Comparison of ENCODE assay signal across 22 cellular contexts in genomic region chr6:23591761-23592160, GRCh38.
"Had no signal": no experiment of that assay in that cellular context is flagged by ENCODE, and none has a peak within 500 bp of the region (broad histone marks: within the 10 kb centered on the region; RNA-seq: fewer than 3 reads in every experiment).

No MANE protein-coding gene starts in this region.

- H3K27me3 ChIP-seq: foreskin keratinocyte, hepatocyte, spleen, tibial artery, upper lobe of right lung had no signal

- ATAC-seq: foreskin keratinocyte; left lobe of liver; natural killer cell treated with Interleukin-12 subunit alpha and Interleukin-12 subunit beta and Interleukin-15 and Interleukin-18, amount 100 ng/mL, for 72 hours; sciatic nerve; stimulated activated memory B cell treated with anti-CD40 and anti-IgM and Interleukin-4, amounts not matched to agents 10 μg/mL and 1 μg/mL and 100 μg/mL, for 72 hours; upper lobe of right lung had no signal

- H3K9ac ChIP-seq: parathyroid adenoma had no signal

- H3K79me2 ChIP-seq: hepatocyte, parathyroid adenoma had no signal

- H3K36me3 ChIP-seq: prostate gland, spleen, tibial artery, upper lobe of right lung had no signal

- H3K4me3 ChIP-seq: hepatocyte, prostate gland, spleen, tibial artery, upper lobe of right lung had no signal

- DNase-seq: cerebellar nuclear complex; erythroblast; foreskin keratinocyte; head of caudate nucleus; islet precursor cell; mammary epithelial cell; spleen; stimulated activated CD4-positive, alpha-beta T cell treated with anti-CD3 and anti-CD28 coated beads, Interleukin-15, amount 100 ng/mL, for 24 hours; stimulated activated CD4-positive, alpha-beta T cell treated with anti-CD3 and anti-CD28 coated beads, Interleukin-1b, Interleukin-23, amount 100 ng/mL, for 48 hours; stimulated activated CD4-positive, alpha-beta T cell treated with anti-CD3 and anti-CD28 coated beads, Interleukin-4, amount 100 ng/mL, for 24 hours; tibial artery; upper lobe of right lung had no signal

- H3K4me1 Mint-ChIP-seq: stimulated activated memory B cell treated with anti-CD40 and anti-IgM and Interleukin-4, amounts not matched to agents 10 μg/mL and 1 μg/mL and 100 μg/mL, for 72 hours had no signal

- H3K27ac Mint-ChIP-seq: dendritic cell treated with granulocyte-macrophage colony-stimulating factor and Interleukin-4, amounts not matched to agents 40 ng/mL and 50 ng/mL, for 4 days; mesothelial cell of epicardium; natural killer cell treated with Interleukin-12 subunit alpha and Interleukin-12 subunit beta and Interleukin-15 and Interleukin-18, amount 100 ng/mL, for 72 hours; stimulated activated memory B cell treated with anti-CD40 and anti-IgM and Interleukin-4, amounts not matched to agents 10 μg/mL and 1 μg/mL and 100 μg/mL, for 72 hours; stimulated activated naive CD8-positive, alpha-beta T cell treated with anti-CD3 and anti-CD28 coated beads, Interleukin-15, Interleukin-2, amounts not matched to agents 100 ng/mL and 50 ng/mL, for 24 hours had no signal

- H3K4me2 ChIP-seq: hepatocyte had no signal

- H3K4me3 Mint-ChIP-seq: dendritic cell treated with granulocyte-macrophage colony-stimulating factor and Interleukin-4, amounts not matched to agents 40 ng/mL and 50 ng/mL, for 4 days; mesothelial cell of epicardium; natural killer cell treated with Interleukin-12 subunit alpha and Interleukin-12 subunit beta and Interleukin-15 and Interleukin-18, amount 100 ng/mL, for 72 hours; stimulated activated memory B cell treated with anti-CD40 and anti-IgM and Interleukin-4, amounts not matched to agents 10 μg/mL and 1 μg/mL and 100 μg/mL, for 72 hours; stimulated activated naive CD8-positive, alpha-beta T cell treated with anti-CD3 and anti-CD28 coated beads, Interleukin-15, Interleukin-2, amounts not matched to agents 100 ng/mL and 50 ng/mL, for 24 hours had no signal

- H3K27me3 Mint-ChIP-seq: dendritic cell treated with granulocyte-macrophage colony-stimulating factor and Interleukin-4, amounts not matched to agents 40 ng/mL and 50 ng/mL, for 4 days; natural killer cell treated with Interleukin-12 subunit alpha and Interleukin-12 subunit beta and Interleukin-15 and Interleukin-18, amount 100 ng/mL, for 72 hours; stimulated activated memory B cell treated with anti-CD40 and anti-IgM and Interleukin-4, amounts not matched to agents 10 μg/mL and 1 μg/mL and 100 μg/mL, for 72 hours; stimulated activated naive CD8-positive, alpha-beta T cell treated with anti-CD3 and anti-CD28 coated beads, Interleukin-15, Interleukin-2, amounts not matched to agents 100 ng/mL and 50 ng/mL, for 24 hours had no signal

- H2AFZ ChIP-seq: hepatocyte, parathyroid adenoma had no signal

- H3K36me3 Mint-ChIP-seq: natural killer cell treated with Interleukin-12 subunit alpha and Interleukin-12 subunit beta and Interleukin-15 and Interleukin-18, amount 100 ng/mL, for 72 hours; stimulated activated memory B cell treated with anti-CD40 and anti-IgM and Interleukin-4, amounts not matched to agents 10 μg/mL and 1 μg/mL and 100 μg/mL, for 72 hours had no signal

- H3K27ac ChIP-seq: foreskin keratinocyte, hepatocyte, parathyroid adenoma, prostate gland, spleen, tibial artery, upper lobe of right lung had no signal

- H3K9me3 ChIP-seq: prostate gland, tibial artery, upper lobe of right lung had no signal

- H3K4me1 ChIP-seq: foreskin keratinocyte, prostate gland, spleen, tibial artery, upper lobe of right lung had no signal
